In the genomic region with DNA sequence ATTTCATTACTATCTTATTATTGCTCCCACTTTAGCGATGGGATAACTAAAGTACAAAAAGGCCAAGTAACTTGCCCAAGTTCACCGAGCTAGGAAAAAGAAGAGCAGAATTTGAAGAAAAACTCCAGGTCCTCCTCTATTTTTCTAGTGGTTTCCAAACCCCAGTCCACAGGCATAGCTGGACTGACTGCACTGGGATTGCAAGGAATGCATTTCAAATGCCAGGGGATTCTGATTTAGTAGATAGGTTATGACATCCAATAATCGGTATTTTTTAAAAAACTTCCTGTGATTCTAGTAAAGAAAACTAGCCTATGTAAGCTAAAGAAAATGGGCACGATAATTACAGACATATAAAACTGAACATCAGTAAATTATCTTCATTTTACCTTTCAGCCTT, we compare ENCODE assay signal across 10 cellular contexts.
DNase-seq lines count a peak whose midpoint lies in the region; TF ChIP-seq lines count a peak whose summit lies in the region.
"Had no signal": no experiment of that assay in that cellular context is flagged by ENCODE, and none has a peak within 500 bp of the region (broad histone marks: within the 10 kb centered on the region; RNA-seq: fewer than 3 reads in every experiment).

No MANE protein-coding gene starts in this region.

- no peaks in the 10 kb centered on the region for H3K23me2 ChIP-seq in H9 (ENCODE audit: insufficient read length, low read depth, low read length, poor library complexity, severe bottlenecking)

- H3K27ac ChIP-seq in ACC112 (ENCODE audit: low read depth, low read length), result peak overlapping the region; percentile 11; the same call in 1 of the 2 replicates
- H3K27ac ChIP-seq in mesenchymal stem cell (ENCODE audit: low read length, poor library complexity, severe bottlenecking), result no peak overlapping the region
- H3K27ac ChIP-seq in H9 (ENCODE audit: insufficient read length, low read depth, low read length), result no peak overlapping the region

- H3K79me1 ChIP-seq in mesenchymal stem cell (replicated peaks; ENCODE audit: low read length, poor library complexity, severe bottlenecking) (no peaks in the 10 kb centered on the region), H9 (ENCODE audit: insufficient read depth, low read depth, low read length, poor library complexity, severe bottlenecking) (no peaks in the 10 kb centered on the region)

- H3K4ac ChIP-seq in mesenchymal stem cell (ENCODE audit: low read depth in 1 of 2, low read length in 2 of 2) (no peak overlapping the region), H9 (ENCODE audit: low read depth, low read length) (no peak overlapping the region)

- H3K9me3 Mint-ChIP-seq in H9, result no peaks in the 10 kb centered on the region
- H3K9me3 Mint-ChIP-seq in activated CD4-positive, alpha-beta memory T cell treated with anti-CD3 and anti-CD28 coated beads, Interleukin-2, amount 10 ng/mL, durations not matched to agents 7 days and 5 days, result no peaks in the 10 kb centered on the region
- H3K9me3 Mint-ChIP-seq: GM23338 had no signal

- no peak overlapping the region for H3K27ac Mint-ChIP-seq in H9
- no peak overlapping the region for H3K27ac Mint-ChIP-seq in activated CD4-positive, alpha-beta memory T cell treated with anti-CD3 and anti-CD28 coated beads, Interleukin-2, amount 10 ng/mL, durations not matched to agents 7 days and 5 days
- H3K27ac Mint-ChIP-seq: GM23338 had no signal

- H3K14ac ChIP-seq in mesenchymal stem cell (ENCODE audit: low read length in 2 of 2) (no peak overlapping the region), H9 (ENCODE audit: insufficient read depth, low read length) (no peak overlapping the region)

- H4K8ac ChIP-seq in mesenchymal stem cell (ENCODE audit: low read length) (no peak overlapping the region), H9 (replicated peaks; ENCODE audit: insufficient read length, low read depth, low read length) (no peak overlapping the region)

- H3T11ph ChIP-seq in H9 (ENCODE audit: low read length), result no peak overlapping the region

- H3K4me3 ChIP-seq in ACC112 (ENCODE audit: low read depth, low read length) (no peak overlapping the region), adipocyte (ENCODE audit: low read length) (no peak overlapping the region), mesenchymal stem cell (ENCODE audit: insufficient read depth in 1 of 2, low read depth in 1 of 2, low read length in 2 of 2) (no peak overlapping the region)
- H3K4me3 ChIP-seq: GM23338 had no signal

- H2BK15ac ChIP-seq in mesenchymal stem cell (ENCODE audit: low read depth, poor library complexity, severe bottlenecking) (no peak overlapping the region), H9 (ENCODE audit: low read depth, low read length) (no peak overlapping the region)

- TF ChIP-seq CTCF in H9 (conservative IDR thresholded peaks at IDR 0.05), result no peak

- no peak overlapping the region for H4K5ac ChIP-seq in H9 (ENCODE audit: insufficient read length, low read depth, low read length)

- H3K79me2 ChIP-seq in ACC112 (ENCODE audit: control insufficient read depth, insufficient read depth, low read length, unreplicated experiment), result no peaks in the 10 kb centered on the region
- no peaks in the 10 kb centered on the region for H3K79me2 ChIP-seq in H9 (ENCODE audit: insufficient read depth, low read length)

- H3K27me3 ChIP-seq in ACC112 (ENCODE audit: insufficient read depth, low read length) (no peaks in the 10 kb centered on the region), adipocyte (replicated peaks; ENCODE audit: control insufficient read depth, insufficient read depth, low read length) (no peaks in the 10 kb centered on the region), mesenchymal stem cell (ENCODE audit: control insufficient read depth in 1 of 2, insufficient read depth in 1 of 2, low read length in 2 of 2) (no peaks in the 10 kb centered on the region), H9 (ENCODE audit: insufficient read depth, low read length) (no peaks in the 10 kb centered on the region)

- no peak overlapping the region for H3K4me2 ChIP-seq in mesenchymal stem cell (ENCODE audit: low read length, poor library complexity, severe bottlenecking)
- H3K4me2 ChIP-seq in H9 (ENCODE audit: insufficient read depth, insufficient read length, low read length), result no peak overlapping the region
- H3K4me2 ChIP-seq: GM23338 had no signal

- H3K36me3 Mint-ChIP-seq in H9 (ENCODE audit: insufficient read depth in 1 of 3, low read depth in 3 of 3), result no peaks in the 10 kb centered on the region
- H3K36me3 Mint-ChIP-seq in activated CD4-positive, alpha-beta memory T cell treated with anti-CD3 and anti-CD28 coated beads, Interleukin-2, amount 10 ng/mL, durations not matched to agents 7 days and 5 days (ENCODE audit: low read depth), result no peaks in the 10 kb centered on the region

- H3K9me3 ChIP-seq in adipocyte (ENCODE audit: control insufficient read depth, low read length) (no peaks in the 10 kb centered on the region), mesenchymal stem cell (ENCODE audit: control insufficient read depth, low read length) (no peaks in the 10 kb centered on the region), H9 (ENCODE audit: control insufficient read depth, low read depth, low read length) (no peaks in the 10 kb centered on the region)

- no peak overlapping the region for H2BK5ac ChIP-seq in mesenchymal stem cell (ENCODE audit: low read depth, low read length, poor library complexity, severe bottlenecking)
- no peak overlapping the region for H2BK5ac ChIP-seq in H9 (ENCODE audit: insufficient read length, low read length)

- H3K23ac ChIP-seq in mesenchymal stem cell (ENCODE audit: low read length in 2 of 2), result no peak overlapping the region
- no peak overlapping the region for H3K23ac ChIP-seq in H9 (ENCODE audit: insufficient read length, low read depth, low read length)

- CTCF ChIA-PET in activated CD4-positive, alpha-beta memory T cell treated with anti-CD3 and anti-CD28 coated beads, Interleukin-2, amount 10 ng/mL, durations not matched to agents 7 days and 5 days (lab: Charles Lee), result interaction anchor here (2.8 kb wide), 1 partner anchor 12 kb away, joined by 27 read pairs; no protein-coding TSS in a partner anchor

- POLR2A ChIA-PET in activated CD4-positive, alpha-beta memory T cell treated with anti-CD3 and anti-CD28 coated beads, Interleukin-2, amount 10 ng/mL, durations not matched to agents 7 days and 5 days (lab: Charles Lee), result no interaction called here

- no peaks in the 10 kb centered on the region for H3K27me3 Mint-ChIP-seq in H9 (ENCODE audit: low read depth)
- peaks cover 12% of the 10 kb centered on the region for H3K27me3 Mint-ChIP-seq in activated CD4-positive, alpha-beta memory T cell treated with anti-CD3 and anti-CD28 coated beads, Interleukin-2, amount 10 ng/mL, durations not matched to agents 7 days and 5 days

- no peak overlapping the region for H2BK120ac ChIP-seq in mesenchymal stem cell (ENCODE audit: low read depth, low read length)
- no peak overlapping the region for H2BK120ac ChIP-seq in H9 (ENCODE audit: low read depth, low read length, poor library complexity, severe bottlenecking)

- no peak overlapping the region for H4K91ac ChIP-seq in mesenchymal stem cell (ENCODE audit: low read length)
- no peak overlapping the region for H4K91ac ChIP-seq in H9 (ENCODE audit: insufficient read length, low read depth, low read length)

- H3K18ac ChIP-seq in mesenchymal stem cell (ENCODE audit: low read depth in 1 of 2, low read length in 2 of 2), result no peak overlapping the region
- no peak overlapping the region for H3K18ac ChIP-seq in H9 (ENCODE audit: insufficient read length, low read depth, low read length)

- H2AK5ac ChIP-seq in mesenchymal stem cell (ENCODE audit: low read length, severe bottlenecking), result no peak overlapping the region
- no peak overlapping the region for H2AK5ac ChIP-seq in H9 (ENCODE audit: insufficient read length, low read length)

- H2BK12ac ChIP-seq in mesenchymal stem cell (ENCODE audit: low read length in 2 of 2) (no peak overlapping the region), H9 (ENCODE audit: insufficient read length, low read depth, low read length) (no peak overlapping the region)

- H3K56ac ChIP-seq in H9 (ENCODE audit: insufficient read length, low read depth, low read length), result no peak overlapping the region

- H3K4me1 ChIP-seq in ACC112 (ENCODE audit: control insufficient read depth, insufficient read depth, low read length, unreplicated experiment), result peaks cover 33% of the 10 kb centered on the region
- peaks cover 13% of the 10 kb centered on the region for H3K4me1 ChIP-seq in adipocyte (ENCODE audit: control insufficient read depth, insufficient read depth, low read length)
- H3K4me1 ChIP-seq in mesenchymal stem cell (ENCODE audit: control insufficient read depth, insufficient read depth, low read depth, low read length), result no peaks in the 10 kb centered on the region
- H3K4me1 ChIP-seq in H9 (ENCODE audit: insufficient read depth, low read length), result no peaks in the 10 kb centered on the region

- no peak overlapping the region for H2BK20ac ChIP-seq in H9 (ENCODE audit: low read depth, low read length, poor library complexity, severe bottlenecking)

- H3K4me3 Mint-ChIP-seq in H9, result no peak overlapping the region
- no peak overlapping the region for H3K4me3 Mint-ChIP-seq in activated CD4-positive, alpha-beta memory T cell treated with anti-CD3 and anti-CD28 coated beads, Interleukin-2, amount 10 ng/mL, durations not matched to agents 7 days and 5 days
- H3K4me3 Mint-ChIP-seq: GM23338 had no signal

- 93% methylated on average over 4 of the region's 4 CpGs for WGBS in mesenchymal stem cell
- WGBS in H9 (ENCODE audit: extremely low coverage, insufficient read length, low lambda C conversion rate), result no CpG with 5 or more reads among the region's 4 CpGs

- peak overlapping the region; percentile 85 for H2AFZ ChIP-seq in ACC112 (ENCODE audit: low read length, unreplicated experiment)
- H2AFZ ChIP-seq in mesenchymal stem cell (ENCODE audit: low read depth, low read length), result no peak overlapping the region
- H2AFZ ChIP-seq in H9 (ENCODE audit: low read length), result no peak overlapping the region
- H2AFZ ChIP-seq: GM23338 had no signal

- H3K36me3 ChIP-seq in ACC112 (ENCODE audit: insufficient read depth, low read length) (no peaks in the 10 kb centered on the region), adipocyte (ENCODE audit: control insufficient read depth, insufficient read depth, low read length, severe bottlenecking) (no peaks in the 10 kb centered on the region), mesenchymal stem cell (ENCODE audit: control insufficient read depth in 1 of 2, insufficient read depth in 2 of 2, low read depth in 1 of 2, low read length in 2 of 2) (no peaks in the 10 kb centered on the region)

- H3K9ac ChIP-seq in adipocyte (ENCODE audit: low read length), result peak overlapping the region; percentile 26
- peak overlapping the region; percentile 55 for H3K9ac ChIP-seq in mesenchymal stem cell (ENCODE audit: low read length)
- no peak overlapping the region for H3K9ac ChIP-seq in H9 (ENCODE audit: extremely low read depth, insufficient read length, low read length)

- peak; percentile 44 for DNase-seq in EL
- DNase-seq in adipocyte (ENCODE audit: low read depth), result peak; percentile 45
- DNase-seq in mesenchymal stem cell, result no peak
- DNase-seq in hippocampal formation (lab: John Stamatoyannopoulos, UW), result no peak
- no peak for DNase-seq in NCI-H510A treated with DMSO at 0.1 percent for 48 hours (lab: John Stamatoyannopoulos, UW)
- no peak for DNase-seq in H9
- DNase-seq in activated CD4-positive, alpha-beta memory T cell treated with anti-CD3 and anti-CD28 coated beads, Interleukin-2, amount 10 ng/mL, durations not matched to agents 7 days and 5 days, result no peak
- DNase-seq: NCI-H1417 treated with DMSO at 0.1 percent for 48 hours had no signal

- H3K4me1 Mint-ChIP-seq in H9, result peaks cover 2 to 4% of the 10 kb centered on the region in 2 experiments; a peak in 2 of 4 replicates
- H3K4me1 Mint-ChIP-seq in activated CD4-positive, alpha-beta memory T cell treated with anti-CD3 and anti-CD28 coated beads, Interleukin-2, amount 10 ng/mL, durations not matched to agents 7 days and 5 days, result peaks cover 11% of the 10 kb centered on the region

- H4K20me1 ChIP-seq in H9 (ENCODE audit: control insufficient read depth, insufficient read depth, insufficient read length), result no peaks in the 10 kb centered on the region

Comparison
In these comparisons a context has a peak if more than half of its experiments do, and no peak if none do; other contexts are left out.
1. DNase-seq: peak in EL (single experiment) and adipocyte (single experiment); none in mesenchymal stem cell (single experiment), hippocampal formation (0 of 2), NCI-H510A treated with DMSO at 0.1 percent for 48 hours (single experiment), H9 (single experiment) and activated CD4-positive, alpha-beta memory T cell treated with anti-CD3 and anti-CD28 coated beads, Interleukin-2, amount 10 ng/mL, durations not matched to agents 7 days and 5 days (single experiment).